ENCODE assay signal across 1 cellular context in genomic region chr1:183638988-183639387, GRCh38.
TF ChIP-seq lines count a peak whose summit lies in the region.

No MANE protein-coding gene starts in this region.

TF ChIP-seq in HepG2, 621 proteins besides CTCF, POLR2A, EP300 and RAD21:
- TF ChIP-seq ZNF460 (CRISPR knock-in tag; IDR thresholded peaks at IDR 0.05; ENCODE audit: borderline replicate concordance): peak; percentile 50; the same call in 1 of the 2 replicates
TF ChIP-seq in HepG2: peak in this region for 1; not testable (repeated sequence) for 620.
